ENCODE assay signal across 1 cellular context in the genomic region with DNA sequence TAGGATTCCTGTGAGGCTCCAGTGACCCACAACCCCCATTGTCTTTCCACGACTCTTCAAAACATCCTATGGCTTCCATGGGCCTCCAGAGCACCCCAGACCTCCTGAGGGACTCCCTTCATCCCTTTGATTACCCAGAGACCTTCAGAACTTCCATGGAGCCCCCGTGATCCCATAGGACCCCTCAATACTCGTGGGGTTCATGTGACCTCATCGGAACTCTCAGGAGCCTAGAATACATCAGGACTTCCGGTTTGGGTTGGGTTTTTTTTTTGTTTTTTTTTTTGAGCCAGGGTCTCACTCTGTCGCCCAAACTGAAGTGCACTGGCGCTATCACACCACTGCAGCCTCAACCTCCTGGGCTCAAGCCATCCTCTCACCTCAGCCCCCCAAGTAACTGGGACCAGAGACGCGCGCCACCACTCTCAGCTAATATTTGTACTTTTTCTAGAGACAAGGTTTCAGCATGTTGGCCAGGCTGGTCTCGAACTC.
A peak's percentile ranks its signal among the peaks of the same experiment; 100 is the strongest.
TF ChIP-seq lines count a peak whose summit lies in the region.

No MANE protein-coding gene starts in this region.

TF ChIP-seq in HepG2, 621 proteins besides CTCF, POLR2A, EP300 and RAD21:
- no peak for TF ChIP-seq TCF12 (IDR thresholded peaks at IDR 0.05)
- 0 out of 2 replicates have a peak, but pooled peaks have one; percentile 32 for TF ChIP-seq TCF12 (CRISPR knock-in tag; IDR thresholded peaks at IDR 0.05)
- TF ChIP-seq U2AF1 (optimal IDR thresholded peaks at IDR 0.05; ENCODE audit: low read depth, low read length): peak; percentile 71
- TF ChIP-seq PAWR (CRISPR knock-in tag; IDR thresholded peaks at IDR 0.05; ENCODE audit: borderline replicate concordance): 0 out of 2 replicates have a peak, but pooled peaks have one; percentile 63
- no peak for TF ChIP-seq FOXJ3 (CRISPR knock-in tag; IDR thresholded peaks at IDR 0.05; ENCODE audit: borderline replicate concordance)
- no peak for TF ChIP-seq ZFP62 (CRISPR knock-in tag; IDR thresholded peaks at IDR 0.05)
- TF ChIP-seq, protein P1, sequence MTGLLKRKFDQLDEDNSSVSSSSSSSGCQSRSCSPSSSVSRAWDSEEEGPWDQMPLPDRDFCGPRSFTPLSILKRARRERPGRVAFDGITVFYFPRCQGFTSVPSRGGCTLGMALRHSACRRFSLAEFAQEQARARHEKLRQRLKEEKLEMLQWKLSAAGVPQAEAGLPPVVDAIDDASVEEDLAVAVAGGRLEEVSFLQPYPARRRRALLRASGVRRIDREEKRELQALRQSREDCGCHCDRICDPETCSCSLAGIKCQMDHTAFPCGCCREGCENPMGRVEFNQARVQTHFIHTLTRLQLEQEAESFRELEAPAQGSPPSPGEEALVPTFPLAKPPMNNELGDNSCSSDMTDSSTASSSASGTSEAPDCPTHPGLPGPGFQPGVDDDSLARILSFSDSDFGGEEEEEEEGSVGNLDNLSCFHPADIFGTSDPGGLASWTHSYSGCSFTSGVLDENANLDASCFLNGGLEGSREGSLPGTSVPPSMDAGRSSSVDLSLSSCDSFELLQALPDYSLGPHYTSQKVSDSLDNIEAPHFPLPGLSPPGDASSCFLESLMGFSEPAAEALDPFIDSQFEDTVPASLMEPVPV (CRISPR knock-in tag; IDR thresholded peaks at IDR 0.05): 0 out of 2 replicates have a peak, but pooled peaks have one; percentile 70
- peak; percentile 71; the same call in 1 of the 2 replicates for TF ChIP-seq ZC3H4 (CRISPR knock-in tag; IDR thresholded peaks at IDR 0.05; ENCODE audit: borderline replicate concordance)
- TF ChIP-seq JUND (CRISPR knock-in tag; IDR thresholded peaks at IDR 0.05): no peak
- peak; percentile 10; the same call in 1 of the 2 replicates for TF ChIP-seq NR2F2 (IDR thresholded peaks at IDR 0.05; ENCODE audit: borderline replicate concordance, low read depth)
- TF ChIP-seq, protein P2, sequence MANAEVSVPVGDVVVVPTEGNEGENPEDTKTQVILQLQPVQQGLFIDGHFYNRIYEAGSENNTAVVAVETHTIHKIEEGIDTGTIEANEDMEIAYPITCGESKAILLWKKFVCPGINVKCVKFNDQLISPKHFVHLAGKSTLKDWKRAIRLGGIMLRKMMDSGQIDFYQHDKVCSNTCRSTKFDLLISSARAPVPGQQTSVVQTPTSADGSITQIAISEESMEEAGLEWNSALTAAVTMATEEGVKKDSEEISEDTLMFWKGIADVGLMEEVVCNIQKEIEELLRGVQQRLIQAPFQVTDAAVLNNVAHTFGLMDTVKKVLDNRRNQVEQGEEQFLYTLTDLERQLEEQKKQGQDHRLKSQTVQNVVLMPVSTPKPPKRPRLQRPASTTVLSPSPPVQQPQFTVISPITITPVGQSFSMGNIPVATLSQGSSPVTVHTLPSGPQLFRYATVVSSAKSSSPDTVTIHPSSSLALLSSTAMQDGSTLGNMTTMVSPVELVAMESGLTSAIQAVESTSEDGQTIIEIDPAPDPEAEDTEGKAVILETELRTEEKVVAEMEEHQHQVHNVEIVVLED (CRISPR knock-in tag; IDR thresholded peaks at IDR 0.05; ENCODE audit: borderline replicate concordance): peak; percentile 39; the same call in 1 of the 2 replicates
- TF ChIP-seq ATF7 (IDR thresholded peaks at IDR 0.05): no peak
- peak; percentile 59 for TF ChIP-seq ATF7 (CRISPR knock-in tag; IDR thresholded peaks at IDR 0.05)
- no peak for TF ChIP-seq IKZF1 (IDR thresholded peaks at IDR 0.05)
- TF ChIP-seq ZBTB42 (CRISPR knock-in tag; IDR thresholded peaks at IDR 0.05): peak; percentile 29; the same call in 1 of the 2 replicates
- TF ChIP-seq, protein P3, sequence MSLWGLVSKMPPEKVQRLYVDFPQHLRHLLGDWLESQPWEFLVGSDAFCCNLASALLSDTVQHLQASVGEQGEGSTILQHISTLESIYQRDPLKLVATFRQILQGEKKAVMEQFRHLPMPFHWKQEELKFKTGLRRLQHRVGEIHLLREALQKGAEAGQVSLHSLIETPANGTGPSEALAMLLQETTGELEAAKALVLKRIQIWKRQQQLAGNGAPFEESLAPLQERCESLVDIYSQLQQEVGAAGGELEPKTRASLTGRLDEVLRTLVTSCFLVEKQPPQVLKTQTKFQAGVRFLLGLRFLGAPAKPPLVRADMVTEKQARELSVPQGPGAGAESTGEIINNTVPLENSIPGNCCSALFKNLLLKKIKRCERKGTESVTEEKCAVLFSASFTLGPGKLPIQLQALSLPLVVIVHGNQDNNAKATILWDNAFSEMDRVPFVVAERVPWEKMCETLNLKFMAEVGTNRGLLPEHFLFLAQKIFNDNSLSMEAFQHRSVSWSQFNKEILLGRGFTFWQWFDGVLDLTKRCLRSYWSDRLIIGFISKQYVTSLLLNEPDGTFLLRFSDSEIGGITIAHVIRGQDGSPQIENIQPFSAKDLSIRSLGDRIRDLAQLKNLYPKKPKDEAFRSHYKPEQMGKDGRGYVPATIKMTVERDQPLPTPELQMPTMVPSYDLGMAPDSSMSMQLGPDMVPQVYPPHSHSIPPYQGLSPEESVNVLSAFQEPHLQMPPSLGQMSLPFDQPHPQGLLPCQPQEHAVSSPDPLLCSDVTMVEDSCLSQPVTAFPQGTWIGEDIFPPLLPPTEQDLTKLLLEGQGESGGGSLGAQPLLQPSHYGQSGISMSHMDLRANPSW (CRISPR knock-in tag; IDR thresholded peaks at IDR 0.05; ENCODE audit: borderline replicate concordance): 0 out of 2 replicates have a peak, but pooled peaks have one; percentile 27
- TF ChIP-seq RBM22 (optimal IDR thresholded peaks at IDR 0.05; ENCODE audit: low read length): peak; percentile 87
- TF ChIP-seq SP140L (CRISPR knock-in tag; IDR thresholded peaks at IDR 0.05; ENCODE audit: borderline replicate concordance): no peak
- TF ChIP-seq ZNF607 (CRISPR knock-in tag; IDR thresholded peaks at IDR 0.05; ENCODE audit: borderline replicate concordance): peak; percentile 22; the same call in 1 of the 2 replicates
- TF ChIP-seq GFI1 (CRISPR knock-in tag; IDR thresholded peaks at IDR 0.05; ENCODE audit: borderline replicate concordance): no peak
- no peak for TF ChIP-seq ZNF672 (CRISPR knock-in tag; IDR thresholded peaks at IDR 0.05)
- 0 out of 2 replicates have a peak, but pooled peaks have one; percentile 9 for TF ChIP-seq SSRP1 (CRISPR knock-in tag; IDR thresholded peaks at IDR 0.05)
- TF ChIP-seq, protein P4, sequence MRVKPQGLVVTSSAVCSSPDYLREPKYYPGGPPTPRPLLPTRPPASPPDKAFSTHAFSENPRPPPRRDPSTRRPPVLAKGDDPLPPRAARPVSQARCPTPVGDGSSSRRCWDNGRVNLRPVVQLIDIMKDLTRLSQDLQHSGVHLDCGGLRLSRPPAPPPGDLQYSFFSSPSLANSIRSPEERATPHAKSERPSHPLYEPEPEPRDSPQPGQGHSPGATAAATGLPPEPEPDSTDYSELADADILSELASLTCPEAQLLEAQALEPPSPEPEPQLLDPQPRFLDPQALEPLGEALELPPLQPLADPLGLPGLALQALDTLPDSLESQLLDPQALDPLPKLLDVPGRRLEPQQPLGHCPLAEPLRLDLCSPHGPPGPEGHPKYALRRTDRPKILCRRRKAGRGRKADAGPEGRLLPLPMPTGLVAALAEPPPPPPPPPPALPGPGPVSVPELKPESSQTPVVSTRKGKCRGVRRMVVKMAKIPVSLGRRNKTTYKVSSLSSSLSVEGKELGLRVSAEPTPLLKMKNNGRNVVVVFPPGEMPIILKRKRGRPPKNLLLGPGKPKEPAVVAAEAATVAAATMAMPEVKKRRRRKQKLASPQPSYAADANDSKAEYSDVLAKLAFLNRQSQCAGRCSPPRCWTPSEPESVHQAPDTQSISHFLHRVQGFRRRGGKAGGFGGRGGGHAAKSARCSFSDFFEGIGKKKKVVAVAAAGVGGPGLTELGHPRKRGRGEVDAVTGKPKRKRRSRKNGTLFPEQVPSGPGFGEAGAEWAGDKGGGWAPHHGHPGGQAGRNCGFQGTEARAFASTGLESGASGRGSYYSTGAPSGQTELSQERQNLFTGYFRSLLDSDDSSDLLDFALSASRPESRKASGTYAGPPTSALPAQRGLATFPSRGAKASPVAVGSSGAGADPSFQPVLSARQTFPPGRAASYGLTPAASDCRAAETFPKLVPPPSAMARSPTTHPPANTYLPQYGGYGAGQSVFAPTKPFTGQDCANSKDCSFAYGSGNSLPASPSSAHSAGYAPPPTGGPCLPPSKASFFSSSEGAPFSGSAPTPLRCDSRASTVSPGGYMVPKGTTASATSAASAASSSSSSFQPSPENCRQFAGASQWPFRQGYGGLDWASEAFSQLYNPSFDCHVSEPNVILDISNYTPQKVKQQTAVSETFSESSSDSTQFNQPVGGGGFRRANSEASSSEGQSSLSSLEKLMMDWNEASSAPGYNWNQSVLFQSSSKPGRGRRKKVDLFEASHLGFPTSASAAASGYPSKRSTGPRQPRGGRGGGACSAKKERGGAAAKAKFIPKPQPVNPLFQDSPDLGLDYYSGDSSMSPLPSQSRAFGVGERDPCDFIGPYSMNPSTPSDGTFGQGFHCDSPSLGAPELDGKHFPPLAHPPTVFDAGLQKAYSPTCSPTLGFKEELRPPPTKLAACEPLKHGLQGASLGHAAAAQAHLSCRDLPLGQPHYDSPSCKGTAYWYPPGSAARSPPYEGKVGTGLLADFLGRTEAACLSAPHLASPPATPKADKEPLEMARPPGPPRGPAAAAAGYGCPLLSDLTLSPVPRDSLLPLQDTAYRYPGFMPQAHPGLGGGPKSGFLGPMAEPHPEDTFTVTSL (CRISPR knock-in tag; IDR thresholded peaks at IDR 0.05; ENCODE audit: borderline replicate concordance): peak; percentile 30; the same call in 1 of the 2 replicates
- TF ChIP-seq, protein P5, sequence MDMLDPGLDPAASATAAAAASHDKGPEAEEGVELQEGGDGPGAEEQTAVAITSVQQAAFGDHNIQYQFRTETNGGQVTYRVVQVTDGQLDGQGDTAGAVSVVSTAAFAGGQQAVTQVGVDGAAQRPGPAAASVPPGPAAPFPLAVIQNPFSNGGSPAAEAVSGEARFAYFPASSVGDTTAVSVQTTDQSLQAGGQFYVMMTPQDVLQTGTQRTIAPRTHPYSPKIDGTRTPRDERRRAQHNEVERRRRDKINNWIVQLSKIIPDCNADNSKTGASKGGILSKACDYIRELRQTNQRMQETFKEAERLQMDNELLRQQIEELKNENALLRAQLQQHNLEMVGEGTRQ (IDR thresholded peaks at IDR 0.05; ENCODE audit: low read depth, low read length): no peak
- TF ChIP-seq, protein P5 (CRISPR knock-in tag; IDR thresholded peaks at IDR 0.05; ENCODE audit: borderline replicate concordance): peak; percentile 22; the same call in 1 of the 2 replicates
- TF ChIP-seq, protein P6, sequence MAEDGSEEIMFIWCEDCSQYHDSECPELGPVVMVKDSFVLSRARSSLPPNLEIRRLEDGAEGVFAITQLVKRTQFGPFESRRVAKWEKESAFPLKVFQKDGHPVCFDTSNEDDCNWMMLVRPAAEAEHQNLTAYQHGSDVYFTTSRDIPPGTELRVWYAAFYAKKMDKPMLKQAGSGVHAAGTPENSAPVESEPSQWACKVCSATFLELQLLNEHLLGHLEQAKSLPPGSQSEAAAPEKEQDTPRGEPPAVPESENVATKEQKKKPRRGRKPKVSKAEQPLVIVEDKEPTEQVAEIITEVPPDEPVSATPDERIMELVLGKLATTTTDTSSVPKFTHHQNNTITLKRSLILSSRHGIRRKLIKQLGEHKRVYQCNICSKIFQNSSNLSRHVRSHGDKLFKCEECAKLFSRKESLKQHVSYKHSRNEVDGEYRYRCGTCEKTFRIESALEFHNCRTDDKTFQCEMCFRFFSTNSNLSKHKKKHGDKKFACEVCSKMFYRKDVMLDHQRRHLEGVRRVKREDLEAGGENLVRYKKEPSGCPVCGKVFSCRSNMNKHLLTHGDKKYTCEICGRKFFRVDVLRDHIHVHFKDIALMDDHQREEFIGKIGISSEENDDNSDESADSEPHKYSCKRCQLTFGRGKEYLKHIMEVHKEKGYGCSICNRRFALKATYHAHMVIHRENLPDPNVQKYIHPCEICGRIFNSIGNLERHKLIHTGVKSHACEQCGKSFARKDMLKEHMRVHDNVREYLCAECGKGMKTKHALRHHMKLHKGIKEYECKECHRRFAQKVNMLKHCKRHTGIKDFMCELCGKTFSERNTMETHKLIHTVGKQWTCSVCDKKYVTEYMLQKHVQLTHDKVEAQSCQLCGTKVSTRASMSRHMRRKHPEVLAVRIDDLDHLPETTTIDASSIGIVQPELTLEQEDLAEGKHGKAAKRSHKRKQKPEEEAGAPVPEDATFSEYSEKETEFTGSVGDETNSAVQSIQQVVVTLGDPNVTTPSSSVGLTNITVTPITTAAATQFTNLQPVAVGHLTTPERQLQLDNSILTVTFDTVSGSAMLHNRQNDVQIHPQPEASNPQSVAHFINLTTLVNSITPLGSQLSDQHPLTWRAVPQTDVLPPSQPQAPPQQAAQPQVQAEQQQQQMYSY (CRISPR knock-in tag; IDR thresholded peaks at IDR 0.05): 0 out of 2 replicates have a peak, but pooled peaks have one; percentile 16
- peak; percentile 33 for TF ChIP-seq HNRNPK (IDR thresholded peaks at IDR 0.05; ENCODE audit: low read depth, low read length, poor library complexity, severe bottlenecking)
- TF ChIP-seq NR2C2 (CRISPR knock-in tag; IDR thresholded peaks at IDR 0.05; ENCODE audit: borderline replicate concordance): 0 out of 2 replicates have a peak, but pooled peaks have one; percentile 13
- no peak for TF ChIP-seq MIXL1 (CRISPR knock-in tag; IDR thresholded peaks at IDR 0.05)
- 0 out of 2 replicates have a peak, but pooled peaks have one; percentile 67 for TF ChIP-seq ZNF446 (CRISPR knock-in tag; IDR thresholded peaks at IDR 0.05)
- TF ChIP-seq SNAI1 (CRISPR knock-in tag; IDR thresholded peaks at IDR 0.05; ENCODE audit: borderline replicate concordance): peak; percentile 75; the same call in 1 of the 2 replicates
- 0 out of 2 replicates have a peak, but pooled peaks have one; percentile 60 for TF ChIP-seq PHF20 (CRISPR knock-in tag; IDR thresholded peaks at IDR 0.05)
- 0 out of 2 replicates have a peak, but pooled peaks have one; percentile 13 for TF ChIP-seq SNAPC2 (CRISPR knock-in tag; IDR thresholded peaks at IDR 0.05)
- 0 out of 2 replicates have a peak, but pooled peaks have one; percentile 36 for TF ChIP-seq ATF1 (CRISPR knock-in tag; IDR thresholded peaks at IDR 0.05)
- TF ChIP-seq, protein P7, sequence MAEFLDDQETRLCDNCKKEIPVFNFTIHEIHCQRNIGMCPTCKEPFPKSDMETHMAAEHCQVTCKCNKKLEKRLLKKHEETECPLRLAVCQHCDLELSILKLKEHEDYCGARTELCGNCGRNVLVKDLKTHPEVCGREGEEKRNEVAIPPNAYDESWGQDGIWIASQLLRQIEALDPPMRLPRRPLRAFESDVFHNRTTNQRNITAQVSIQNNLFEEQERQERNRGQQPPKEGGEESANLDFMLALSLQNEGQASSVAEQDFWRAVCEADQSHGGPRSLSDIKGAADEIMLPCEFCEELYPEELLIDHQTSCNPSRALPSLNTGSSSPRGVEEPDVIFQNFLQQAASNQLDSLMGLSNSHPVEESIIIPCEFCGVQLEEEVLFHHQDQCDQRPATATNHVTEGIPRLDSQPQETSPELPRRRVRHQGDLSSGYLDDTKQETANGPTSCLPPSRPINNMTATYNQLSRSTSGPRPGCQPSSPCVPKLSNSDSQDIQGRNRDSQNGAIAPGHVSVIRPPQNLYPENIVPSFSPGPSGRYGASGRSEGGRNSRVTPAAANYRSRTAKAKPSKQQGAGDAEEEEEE (CRISPR knock-in tag; IDR thresholded peaks at IDR 0.05; ENCODE audit: borderline replicate concordance): no peak
